In the genomic region with DNA sequence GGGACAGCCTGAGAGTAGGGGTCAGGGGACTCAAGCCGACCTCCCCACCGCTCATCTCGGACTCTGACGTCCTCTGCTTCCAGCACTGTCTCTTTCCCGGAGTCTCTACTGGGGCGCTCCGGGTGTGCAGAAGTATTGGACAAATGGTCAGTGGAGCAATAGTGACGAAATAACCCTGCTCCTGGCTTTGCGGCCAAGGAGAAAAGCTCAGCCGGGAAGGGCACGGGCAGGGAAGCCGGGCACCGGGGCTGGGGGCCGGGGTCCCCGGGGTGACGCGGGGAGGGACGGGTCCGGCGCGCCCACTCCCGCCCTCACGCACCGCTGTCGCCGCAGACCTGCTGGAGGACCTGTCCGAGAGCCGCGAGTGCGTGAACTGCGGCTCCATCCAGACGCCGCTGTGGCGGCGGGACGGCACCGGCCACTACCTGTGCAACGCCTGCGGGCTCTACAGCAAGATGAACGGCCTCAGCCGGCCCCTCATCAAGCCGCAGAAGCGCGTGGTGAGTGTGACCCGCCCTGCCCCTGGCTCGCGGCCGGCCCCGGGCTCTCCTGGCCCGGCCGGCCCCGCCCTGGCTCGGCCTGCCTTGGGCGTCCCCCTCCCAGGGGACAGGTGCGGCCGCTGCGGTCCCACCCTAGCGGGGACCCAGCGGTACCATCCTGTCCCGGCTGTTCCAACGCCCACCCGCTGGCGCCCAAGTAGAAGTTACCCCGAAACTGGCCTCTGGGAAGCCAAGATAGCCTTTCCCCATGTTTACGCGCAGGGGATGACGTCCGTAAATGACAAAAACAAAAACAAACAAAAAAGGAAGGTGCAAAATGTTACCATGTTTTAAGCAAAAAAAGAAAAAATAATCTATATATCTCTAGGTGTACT, we compare ENCODE assay signal across 12 cellular contexts. TPM values are rescaled to one million over a fixed set of nuclear protein-coding genes. Genes with fewer than 3 reads are reported as not detected.
DNase-seq lines count a peak whose midpoint lies in the region; ATAC-seq, FAIRE-seq and TF ChIP-seq lines count a peak whose summit lies in the region.
"Had no signal": no experiment of that assay in that cellular context is flagged by ENCODE, and none has a peak within 500 bp of the region (broad histone marks: within the 10 kb centered on the region; RNA-seq: fewer than 3 reads in every experiment).

No MANE protein-coding gene starts in this region.

- H3K14ac ChIP-seq in H1 (ENCODE audit: insufficient read length): no peak overlapping the region

- in situ Hi-C loops in HepG2 (cut with HindIII; ENCODE audit: extremely low pct_ligation_motif_present, low pct_unique_long_range_greater_than_20kb): no loop called here

- no peak overlapping the region for H4K5ac ChIP-seq in H1 (ENCODE audit: insufficient read length, low read depth, low read length)

- DNase-seq in H1 (ENCODE audit: low read depth in 1 of 2, low spot score in 2 of 2): peak in 1 of 2 experiments; percentile 65
- DNase-seq in HepG2 (ENCODE audit: low spot score): no peak
- no peak for DNase-seq in sigmoid colon
- DNase-seq in NCI-H446 treated with DMSO at 0.1 percent for 48 hours (lab: John Stamatoyannopoulos, UW): no peak
- DNase-seq: activated T-cell treated with anti-CD3 and anti-CD28 coated beads for 4 hours, NCI-H187 treated with DMSO at 0.1 percent for 48 hours, PC-9, posterior cingulate gyrus had no signal

- H3K4ac ChIP-seq in H1 (replicated peaks; ENCODE audit: insufficient read length, low read depth, low read length): no peak overlapping the region

- H2BK20ac ChIP-seq in H1 (ENCODE audit: low read length): no peak overlapping the region

- intact Hi-C loops in HepG2 (cut with micrococcal nuclease; ENCODE audit: unreplicated experiment) (loop anchor here (10.0 kb wide), 2 partner anchors 108 to 152 kb away; no protein-coding TSS in a partner anchor), sigmoid colon (cut with DNase I) (no loop called here)

- H3K27ac ChIP-seq in HUES48 (ENCODE audit: low read depth, low read length) (no peak overlapping the region), H1 (ENCODE audit: low read depth, low read length) (no peak overlapping the region), HepG2 (ENCODE audit: extremely low read length, insufficient read depth, low read length) (no peak overlapping the region), sigmoid colon (peak overlapping the region in 2 of 4 donors; percentile 43 to 95)
- H3K27ac ChIP-seq: PC-9 had no signal

- H2AK5ac ChIP-seq in H1 (ENCODE audit: low read depth, low read length): no peak overlapping the region

- H2AFZ ChIP-seq in H1 (ENCODE audit: low read length) (no peak overlapping the region), HepG2 (ENCODE audit: low read length) (no peak overlapping the region)
- H2AFZ ChIP-seq: PC-9 had no signal

- H3K9me3 ChIP-seq in HUES48 (ENCODE audit: control insufficient read depth, insufficient read depth, low read length) (no peaks in the 10 kb centered on the region; the same call in 1 of the 2 replicates), H1 (ENCODE audit: insufficient read depth in 2 of 2, low read depth in 1 of 2, low read length in 1 of 2) (no peaks in the 10 kb centered on the region), HepG2 (ENCODE audit: low read length) (no peaks in the 10 kb centered on the region), sigmoid colon (no peaks in the 10 kb centered on the region)

- H3K4me2 ChIP-seq in H1 (ENCODE audit: insufficient read depth in 1 of 2, low read depth in 2 of 2, low read length in 2 of 2) (peak overlapping the region; percentile 54 to 64), HepG2 (ENCODE audit: low read depth, low read length) (no peak overlapping the region)
- H3K4me2 ChIP-seq: PC-9 had no signal

- peaks cover 98% of the 10 kb centered on the region for H3K27me3 ChIP-seq in HUES48 (ENCODE audit: control insufficient read depth, insufficient read depth, low read length)
- peaks cover 69 to 85% (median 76%) of the 10 kb centered on the region in 4 experiments for H3K27me3 ChIP-seq in H1 (replicated peaks in 1 of 4; ENCODE audit: control insufficient read depth in 3 of 4, extremely low read depth in 1 of 4, insufficient read depth in 3 of 4, low read length in 3 of 4)
- no peaks in the 10 kb centered on the region for H3K27me3 ChIP-seq in HepG2 (ENCODE audit: control insufficient read depth in 1 of 2, insufficient read depth in 2 of 2, low read length in 2 of 2)
- H3K27me3 ChIP-seq in sigmoid colon: peaks cover 8 to 58% (median 21%) of the 10 kb centered on the region in 3 donors

- H3K79me1 ChIP-seq in H1 (ENCODE audit: low read depth, low read length): no peaks in the 10 kb centered on the region

- no peak overlapping the region for H2BK15ac ChIP-seq in H1 (ENCODE audit: low read length)

- TF ChIP-seq CTCF in H1 (IDR thresholded peaks at IDR 0.05; ENCODE audit: control extremely low read depth in 1 of 3, insufficient read depth in 1 of 3, low read depth in 1 of 3, low read length in 3 of 3) (no peak), HepG2 (CRISPR knock-in tag; IDR thresholded peaks at IDR 0.05) (no peak), sigmoid colon (IDR thresholded peaks at IDR 0.05) (no peak)

- H3K9ac ChIP-seq in HUES48 (ENCODE audit: low read depth, low read length) (no peak overlapping the region), H1 (replicated peaks in 1 of 4; ENCODE audit: extremely low read depth in 1 of 4, low read depth in 3 of 4, low read length in 3 of 4) (no peak overlapping the region), HepG2 (ENCODE audit: insufficient read depth, low read depth, low read length) (no peak overlapping the region)

- H3K36me3 ChIP-seq in HUES48 (ENCODE audit: control insufficient read depth, insufficient read depth, low read length): no peaks in the 10 kb centered on the region
- H3K36me3 ChIP-seq in H1 (ENCODE audit: control insufficient read depth in 2 of 4, insufficient read depth in 4 of 4, low read length in 3 of 4): peaks cover 0 to 8% (median 0%) of the 10 kb centered on the region in 4 experiments; a peak in 1 of 8 replicates
- no peaks in the 10 kb centered on the region; a peak in 1 of 5 replicates for H3K36me3 ChIP-seq in HepG2 (replicated peaks in 1 of 2; ENCODE audit: control insufficient read depth in 1 of 2, insufficient read depth in 2 of 2, low read length in 2 of 2)
- peaks cover 0 to 7% (median 0%) of the 10 kb centered on the region in 4 donors for H3K36me3 ChIP-seq in sigmoid colon

- TF ChIP-seq EP300 in H1 (IDR thresholded peaks at IDR 0.05; ENCODE audit: borderline replicate concordance in 1 of 2, low read depth in 2 of 2, low read length in 2 of 2) (no peak), HepG2 (IDR thresholded peaks at IDR 0.05; ENCODE audit: low read depth in 2 of 2, low read length in 2 of 2) (no peak), HepG2 (CRISPR knock-in tag; IDR thresholded peaks at IDR 0.05; ENCODE audit: borderline replicate concordance) (no peak), sigmoid colon (IDR thresholded peaks at IDR 0.05) (no peak)

- no peak overlapping the region; the same call in 1 of the 2 replicates for H2BK12ac ChIP-seq in H1 (ENCODE audit: low read depth, low read length)

- CTCF ChIA-PET in H1 (lab: Charles Lee; ENCODE audit: partially characterized antibody) (no interaction called here), HepG2 (lab: Yijun Ruan, JAX; ENCODE audit: low intra/inter-chr PET ratio, low total read pairs) (no interaction called here)

- 4% methylated on average over 44 of the region's 68 CpGs; no CpG with 5 or more reads in 1 of the 2 experiments for WGBS in H1 (ENCODE audit: extremely low coverage in 1 of 2, insufficient coverage in 1 of 2, insufficient read length in 1 of 2, insufficient replicate concordance in 2 of 2, low coverage in 1 of 2, low lambda C conversion rate in 2 of 2, missing lambda C conversion rate in 1 of 2), 2 experiments
- 97% methylated on average over 47 of the region's 68 CpGs for WGBS in HepG2 (ENCODE audit: low lambda C conversion rate)
- WGBS in sigmoid colon, 2 donors: 5 to 16% methylated on average over 68 of the region's 68 CpGs

- no peak overlapping the region for H2BK5ac ChIP-seq in H1 (ENCODE audit: low read depth, low read length)

- peaks cover 23 to 24% of the 10 kb centered on the region in 2 experiments for H4K20me1 ChIP-seq in H1 (replicated peaks in 1 of 2; ENCODE audit: control insufficient read depth in 1 of 2, insufficient read depth in 2 of 2, low read length in 2 of 2)
- no peaks in the 10 kb centered on the region for H4K20me1 ChIP-seq in HepG2 (ENCODE audit: insufficient read depth, low read length)

- no peak overlapping the region for H3K56ac ChIP-seq in H1 (replicated peaks; ENCODE audit: insufficient read length, low read depth, low read length)

- no peaks in the 10 kb centered on the region; the same call in 1 of the 2 replicates for H3K23me2 ChIP-seq in H1 (ENCODE audit: low read depth, low read length)

- H3K79me2 ChIP-seq in H1 (ENCODE audit: control insufficient read depth in 1 of 2, insufficient read depth in 2 of 2, low read length in 2 of 2) (no peaks in the 10 kb centered on the region), HepG2 (ENCODE audit: insufficient read depth, low read length) (peaks cover 3% of the 10 kb centered on the region)

- no peak overlapping the region for H3K23ac ChIP-seq in H1 (ENCODE audit: insufficient read length)

- no peak overlapping the region for H4K8ac ChIP-seq in H1 (ENCODE audit: extremely low read depth, insufficient read depth, low read length)

- H3K4me1 ChIP-seq in HUES48 (ENCODE audit: control insufficient read depth, insufficient read depth, low read length): peaks cover 8% of the 10 kb centered on the region
- peaks cover 0 to 8% (median 2%) of the 10 kb centered on the region in 4 experiments; a peak in 5 of 7 replicates for H3K4me1 ChIP-seq in H1 (replicated peaks in 1 of 4; ENCODE audit: control insufficient read depth in 3 of 4, insufficient read depth in 4 of 4, low read length in 3 of 4)
- peaks cover 36% of the 10 kb centered on the region for H3K4me1 ChIP-seq in HepG2 (ENCODE audit: insufficient read depth, low read length)
- peaks cover 0 to 17% (median 7%) of the 10 kb centered on the region in 4 donors for H3K4me1 ChIP-seq in sigmoid colon

- ATAC-seq in HepG2 (no peak), HG02973 (IDR thresholded peaks at IDR 0.05; ENCODE audit: unreplicated experiment) (no peak), GM21576 (IDR thresholded peaks at IDR 0.05; ENCODE audit: unreplicated experiment) (no peak), GM18868 (IDR thresholded peaks at IDR 0.05; ENCODE audit: unreplicated experiment) (no peak)

- no peak overlapping the region for H3K18ac ChIP-seq in H1 (ENCODE audit: extremely low read depth, low read length)

- H3K4me3 ChIP-seq in HUES48 (ENCODE audit: low read depth, low read length) (peak overlapping the region; percentile 24; the same call in 1 of the 2 replicates), H1 (ENCODE audit: extremely low read depth in 1 of 4, insufficient read depth in 2 of 4, low read depth in 3 of 4, low read length in 4 of 4) (peak overlapping the region in 1 of 4 experiments; percentile 52; a peak in 3 of 8 replicates), HepG2 (replicated peaks in 1 of 3; ENCODE audit: insufficient read depth in 1 of 3, low read depth in 2 of 3, low read length in 3 of 3) (no peak overlapping the region), sigmoid colon (peak overlapping the region in 3 of 4 donors; percentile 22 to 40 (median 29))
- H3K4me3 ChIP-seq: PC-9 had no signal

- H2BK120ac ChIP-seq in H1 (replicated peaks; ENCODE audit: low read depth, low read length): no peak overlapping the region

- H4K91ac ChIP-seq in H1 (replicated peaks; ENCODE audit: insufficient read length, low read length): no peak overlapping the region

- TF ChIP-seq POLR2A in H1 (IDR thresholded peaks at IDR 0.05; ENCODE audit: control extremely low read depth in 1 of 2, low read depth in 2 of 2, low read length in 2 of 2) (no peak), HepG2 (IDR thresholded peaks at IDR 0.05; ENCODE audit: insufficient read depth in 1 of 2, low read depth in 2 of 2, low read length in 2 of 2) (no peak), sigmoid colon (IDR thresholded peaks at IDR 0.05) (no peak)

- no TSS peak for BruUV-seq in HepG2 (replicated peaks; lab: Mats Ljungman, UMichigan)

- TF ChIP-seq RAD21 in H1 (IDR thresholded peaks at IDR 0.05 in 1 of 2, conservative IDR thresholded peaks at IDR 0.05 in 1 of 2; ENCODE audit: low read depth in 2 of 2, low read length in 2 of 2) (no peak), HepG2 (CRISPR knock-in tag; IDR thresholded peaks at IDR 0.05) (no peak)

- FAIRE-seq in H1 (lab: Jason Lieb, UNC): no peak
- no peak for FAIRE-seq in HepG2 (lab: Jason Lieb, UNC)

- POLR2A ChIA-PET in H1 (lab: Charles Lee; ENCODE audit: partially characterized antibody): no interaction called here
- POLR2A ChIA-PET in HepG2 (lab: Yijun Ruan, JAX): no interaction called here

RNA-seq across cellular contexts. Expression of gene GATA6, which starts 7.5 kb away (rescaled TPM):
- 0.09 and 0.25 TPM in 2 replicates for total RNA-seq in H1 (2021; fragmentation: NEBNext Ultra II Directional; extraction: Animal tissue kit (Norgen Biotek cat#: 25700))
- polyA plus RNA-seq in H1 (2011; rRNA removed) (0.02 TPM in 1 of 2 replicates, not detected in the other), HepG2 (2011; rRNA removed) (0.84 and 0.95 TPM in 2 replicates), sigmoid colon (10 to 100 TPM; 12.8 to 16.2 (median 13.6) TPM)
- polyA plus RNA-seq in H1 (2011; cell fraction: cytosol; rRNA removed): not detected
- 0.03 TPM for polyA plus RNA-seq in H1 (2011; cell fraction: nucleus; rRNA removed)
- polyA plus RNA-seq in H1 (2012, experiment 1 of 2): 0.09 to 0.19 TPM (median 0.18 TPM) in 3 of 4 replicates, not detected in the other
- polyA plus RNA-seq in H1 (2012, experiment 2 of 2): 0.14 TPM
- polyA plus RNA-seq in H1 (2013, experiment 1 of 2): not detected
- polyA plus RNA-seq in H1 (2013, experiment 2 of 2): not detected
- polyA minus RNA-seq in H1 (2011; rRNA and poly(A)+ RNA removed): 0.06 TPM in 1 of 2 replicates, not detected in the other
- polyA minus RNA-seq in H1 (2011; cell fraction: cytosol; rRNA and poly(A)+ RNA removed): not detected
- not detected for polyA minus RNA-seq in H1 (2011; cell fraction: nucleus; rRNA and poly(A)+ RNA removed)
- total RNA-seq in HepG2 (2016; rRNA removed; fragmentation: Illumina TruSeq; extraction: Trizol) (2.9 and 3.2 TPM in 2 replicates), sigmoid colon (10 to 100 TPM in 2 of 4 donors, 1 to 10 TPM in 2; 2.5 to 15.1 (median 9.1) TPM)
- total RNA-seq in HepG2 (2016; cell fraction: cytosol; rRNA removed; fragmentation: Illumina TruSeq; extraction: Trizol; ENCODE audit: low read depth): 0.53 and 0.71 TPM in 2 replicates
- total RNA-seq in HepG2 (2016; cell fraction: insoluble cytoplasmic fraction; rRNA removed; fragmentation: Illumina TruSeq; extraction: Trizol): 2.5 and 3.4 TPM in 2 replicates
- 2.1 and 2.4 TPM in 2 replicates for total RNA-seq in HepG2 (2016; cell fraction: membrane; rRNA removed; fragmentation: Illumina TruSeq; extraction: Trizol)
- 2.9 and 3.3 TPM in 2 replicates for total RNA-seq in HepG2 (2016; cell fraction: nucleus; rRNA removed; fragmentation: Illumina TruSeq; extraction: Trizol)
- polyA plus RNA-seq in HepG2 (2011; cell fraction: cytosol; rRNA removed): 0.38 and 0.39 TPM in 2 replicates
- polyA plus RNA-seq in HepG2 (2011; cell fraction: nucleus; rRNA removed): 1.6 and 2.6 TPM in 2 replicates
- polyA plus RNA-seq in HepG2 (2012): 0.52 and 0.87 TPM in 2 replicates
- polyA plus RNA-seq in HepG2 (2016; cell fraction: cytosol; fragmentation: Illumina TruSeq; extraction: Trizol; ENCODE audit: low read depth): 0.33 and 0.35 TPM in 2 replicates
- polyA plus RNA-seq in HepG2 (2016; cell fraction: insoluble cytoplasmic fraction; fragmentation: Illumina TruSeq; extraction: Trizol; ENCODE audit: low read depth): 3.6 and 4.5 TPM in 2 replicates
- 0.98 and 1.2 TPM in 2 replicates for polyA plus RNA-seq in HepG2 (2016; cell fraction: membrane; fragmentation: Illumina TruSeq; extraction: Trizol; ENCODE audit: low read depth)
- polyA plus RNA-seq in HepG2 (2016; cell fraction: nucleus; fragmentation: Illumina TruSeq; extraction: Trizol; ENCODE audit: insufficient read depth, low read depth): 4.1 and 6.0 TPM in 2 replicates
- polyA minus RNA-seq in HepG2 (2011; rRNA and poly(A)+ RNA removed; ENCODE audit: low replicate concordance): 1.2 and 1.3 TPM in 2 replicates
- 0.89 and 1.1 TPM in 2 replicates for polyA minus RNA-seq in HepG2 (2011; cell fraction: cytosol; rRNA and poly(A)+ RNA removed)
- polyA minus RNA-seq in HepG2 (2011; cell fraction: nucleus; rRNA and poly(A)+ RNA removed): 2.0 and 3.2 TPM in 2 replicates

Comparison
In these comparisons a context has a peak if more than half of its experiments do, and no peak if none do; other contexts are left out.
1. H3K4me3 ChIP-seq: peak in HUES48 (single experiment) and sigmoid colon (3 of 4); none in HepG2 (0 of 3).